Comparison of ENCODE assay signal across 27 cellular contexts in the genomic region with DNA sequence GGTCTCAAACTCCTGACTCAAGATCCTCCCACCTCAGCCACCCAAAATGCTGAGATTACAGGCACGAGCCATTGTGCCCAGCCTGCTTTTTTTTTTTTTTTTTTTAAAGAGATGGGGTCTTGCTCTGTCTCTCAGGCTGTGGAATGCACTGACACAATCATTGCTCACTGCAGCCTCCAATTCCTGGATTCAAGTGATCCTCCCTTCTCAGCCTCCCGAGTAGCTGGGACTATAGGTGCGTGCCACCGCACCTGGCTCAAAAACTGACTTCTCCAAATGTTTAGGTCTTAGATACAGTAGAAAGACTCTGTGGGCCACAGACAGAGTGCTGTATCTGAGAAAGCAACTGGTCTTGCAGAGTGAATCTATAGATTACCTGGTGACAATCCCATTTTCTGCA.
"Had no signal": no experiment of that assay in that cellular context is flagged by ENCODE, and none has a peak within 500 bp of the region (broad histone marks: within the 10 kb centered on the region; RNA-seq: fewer than 3 reads in every experiment).

No MANE protein-coding gene starts in this region.

- ATAC-seq: stimulated activated effector memory CD8-positive, alpha-beta T cell treated with anti-CD3 and anti-CD28 coated beads, Interleukin-12 subunit alpha, Interleukin-12 subunit beta, amount 100 ng/mL, for 72 hours; stimulated activated memory B cell treated with anti-CD40 and anti-IgM and Interleukin-4, amounts not matched to agents 10 μg/mL and 1 μg/mL and 100 μg/mL, for 72 hours; stimulated activated naive B cell treated with anti-CD40 and anti-IgM and Interleukin-4, amounts not matched to agents 10 μg/mL and 1 μg/mL and 100 μg/mL, for 72 hours; stimulated activated naive CD8-positive, alpha-beta T cell treated with anti-CD3 and anti-CD28 coated beads, Interleukin-15, amount 100 ng/mL, for 72 hours; stimulated activated naive CD8-positive, alpha-beta T cell treated with anti-CD3 and anti-CD28 coated beads, Interleukin-15, Interleukin-2, amounts not matched to agents 100 U/mL and 50 U/mL, for 24 hours; upper lobe of right lung had no signal

- H3K36me3 ChIP-seq: transverse colon, uterus had no signal

- FAIRE-seq: urothelium cell line had no signal

- H3K4me1 ChIP-seq: stomach, suprapubic skin, testis, thyroid gland, tibial artery, tibial nerve, transverse colon, upper lobe of left lung, upper lobe of right lung, uterus, vagina had no signal

- H3K27me3 ChIP-seq: stomach, suprapubic skin, testis, thyroid gland, tibial artery, tibial nerve, transverse colon, upper lobe of left lung, upper lobe of right lung, uterus, vagina had no signal

- DNase-seq: stimulated activated CD4-positive, alpha-beta T cell treated with anti-CD3 and anti-CD28 coated beads, Interleukin-2, amount 100 ng/mL, for 48 hours; stimulated activated CD4-positive, alpha-beta T cell treated with anti-CD3 and anti-CD28 coated beads, Interleukin-4, amount 100 ng/mL, for 1 hour; stimulated activated CD4-positive, alpha-beta T cell treated with anti-CD3 and anti-CD28 coated beads, Interleukin-4, amount 100 ng/mL, for 24 hours; stimulated activated CD4-positive, alpha-beta T cell treated with anti-CD3 and anti-CD28 coated beads, Interleukin-4, amount 100 ng/mL, for 4 hours; stimulated activated CD8-positive, alpha-beta memory T cell treated with anti-CD3 and anti-CD28 coated beads, Interleukin-4, amount 100 ng/mL, for 48 hours; stimulated activated naive B cell treated with anti-CD40 and anti-IgM and Interleukin-4, amounts not matched to agents 10 μg/mL and 1 μg/mL and 100 μg/mL, for 72 hours; stimulated activated naive CD4-positive, alpha-beta T cell; stimulated activated naive CD4-positive, alpha-beta T cell treated with Interleukin-2 at 50 U/mL for 16 hours; stimulated activated naive CD8-positive, alpha-beta T cell treated with anti-CD3 and anti-CD28 coated beads, Interleukin-15, amount 100 ng/mL, for 72 hours; stimulated activated naive CD8-positive, alpha-beta T cell treated with anti-CD3 and anti-CD28 coated beads, Interleukin-15, Interleukin-2, amounts not matched to agents 100 U/mL and 50 U/mL, for 24 hours; stomach; substantia nigra; testis; thyroid gland; tibial artery; transverse colon; trophoblast cell; upper lobe of left lung; upper lobe of right lung; uterus had no signal

- H3K27ac ChIP-seq: stomach, suprapubic skin, testis, thoracic aorta, thyroid gland, tibial artery, tibial nerve, transverse colon, upper lobe of left lung, upper lobe of right lung, uterus, vagina had no signal

- H3K4me3 ChIP-seq: stomach, suprapubic skin, testis, thoracic aorta, thyroid gland, tibial artery, tibial nerve, transverse colon, upper lobe of left lung, upper lobe of right lung, uterus, vagina had no signal

- H3K9me3 ChIP-seq: stomach, suprapubic skin, testis, thoracic aorta, thyroid gland, tibial artery, tibial nerve, transverse colon, upper lobe of left lung, upper lobe of right lung, uterus, vagina had no signal
